ENCODE assay signal across 8 cellular contexts in the genomic region with DNA sequence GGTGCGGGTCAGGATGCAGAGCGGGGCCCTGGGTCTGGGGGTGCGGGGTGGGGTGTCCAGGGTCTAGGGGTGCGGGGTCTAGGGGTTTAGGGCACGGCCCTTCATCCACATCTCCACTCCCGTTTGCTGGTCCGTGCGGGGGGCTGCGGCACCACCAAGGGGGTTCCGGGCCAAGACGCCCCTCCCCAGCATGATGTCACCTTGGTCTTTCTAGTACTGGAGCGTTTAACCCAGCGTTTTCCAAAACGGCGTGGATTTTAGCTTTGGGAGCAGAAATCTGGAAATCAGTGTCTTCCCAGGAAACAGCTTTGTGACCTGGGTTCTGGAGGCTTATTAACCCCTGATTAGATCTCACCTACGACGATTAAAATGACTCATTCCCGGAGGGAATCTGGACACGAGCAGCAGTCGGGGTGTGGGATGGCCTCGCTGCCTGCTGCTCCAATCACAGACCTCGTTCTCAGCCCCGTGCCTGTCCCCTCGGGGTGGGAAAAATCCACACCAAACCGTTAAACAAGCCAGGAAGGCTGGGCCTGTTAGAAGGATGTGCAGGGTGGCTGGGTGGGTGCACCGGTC. TPM values are rescaled to one million over a fixed set of nuclear protein-coding genes. Genes with fewer than 3 reads are reported as not detected.
DNase-seq lines count a peak whose midpoint lies in the region; ATAC-seq and TF ChIP-seq lines count a peak whose summit lies in the region.

No MANE protein-coding gene starts in this region.

- DNase-seq in EH (ENCODE audit: low read depth), result peak; percentile 83
- DNase-seq in LoVo (ENCODE audit: low spot score), result peak; percentile 53
- DNase-seq in body of pancreas, result peak; percentile 31 to 54 (median 48)
- DNase-seq in iPS-NIHi11 (ENCODE audit: low spot score), result peak; percentile 43
- DNase-seq in NCI-H1694 (lab: John Stamatoyannopoulos, UW), result no peak
- no peak for DNase-seq in activated gamma-delta T cell (lab: John Stamatoyannopoulos, UW)
- DNase-seq in NOMO-1 treated with dmso at 0.1 percent for 144 hours (lab: John Stamatoyannopoulos, UW; ENCODE audit: unreplicated experiment), result no peak

- intact Hi-C loops in body of pancreas (cut with DNase I), result no loop called here

- H3K4me3 ChIP-seq in body of pancreas (peak overlapping the region; percentile 56 to 72), skin epidermis (peak overlapping the region; percentile 62 to 96 (median 84))

- 5 to 22% methylated on average over 1 to 25 of the region's 26 CpGs for WGBS in body of pancreas, 2 donors

- no peak for TF ChIP-seq CTCF in body of pancreas (IDR thresholded peaks at IDR 0.05)

- H3K36me3 ChIP-seq in body of pancreas (replicated peaks in 1 of 2; ENCODE audit: insufficient read depth in 1 of 2, low read depth in 2 of 2), result no peaks in the 10 kb centered on the region

- peak; percentile 16 for ATAC-seq in body of pancreas

- peak overlapping the region; percentile 66 to 95 (median 86) for H3K27ac ChIP-seq in body of pancreas
- H3K27ac ChIP-seq in skin epidermis, result peak overlapping the region; percentile 85 to 97 (median 92)

- peaks cover 29% of the 10 kb centered on the region for H3K4me1 ChIP-seq in body of pancreas

- TF ChIP-seq POLR2A in body of pancreas (IDR thresholded peaks at IDR 0.05), result no peak

- H3K9me3 ChIP-seq in body of pancreas, result no peaks in the 10 kb centered on the region

- no peaks in the 10 kb centered on the region for H3K27me3 ChIP-seq in body of pancreas

RNA-seq across cellular contexts. Expression of a gene that starts 0.8 kb away (rescaled TPM):
- total RNA-seq in body of pancreas, result 10 to 100 TPM; 40.7 to 77.8 TPM

RNA-seq across cellular contexts. Expression of a gene that starts 15.8 kb away (rescaled TPM):
- 10 to 100 TPM; 39.4 to 81.4 TPM for total RNA-seq in body of pancreas

Comparison
In these comparisons a context has a peak if more than half of its experiments do, and no peak if none do; other contexts are left out.
1. DNase-seq: peak in EH (single experiment), LoVo (single experiment), body of pancreas (4 of 4) and iPS-NIHi11 (single experiment); none in NCI-H1694 (single experiment), activated gamma-delta T cell (single experiment) and NOMO-1 treated with dmso at 0.1 percent for 144 hours (single experiment).